Comparison of ENCODE assay signal across 1 cellular context in genomic region chr13:93244141-93244917, GRCh38.
TF ChIP-seq lines count a peak whose summit lies in the region.

No MANE protein-coding gene starts in this region.

TF ChIP-seq in WTC11, 78 proteins besides CTCF, POLR2A, EP300 and RAD21 (continued from another document):
- TF ChIP-seq IRF2 (CRISPR knock-in tag; IDR thresholded peaks at IDR 0.05; ENCODE audit: borderline replicate concordance, low read depth), result no peak
